ENCODE assay signal across 9 cellular contexts in the genomic region with DNA sequence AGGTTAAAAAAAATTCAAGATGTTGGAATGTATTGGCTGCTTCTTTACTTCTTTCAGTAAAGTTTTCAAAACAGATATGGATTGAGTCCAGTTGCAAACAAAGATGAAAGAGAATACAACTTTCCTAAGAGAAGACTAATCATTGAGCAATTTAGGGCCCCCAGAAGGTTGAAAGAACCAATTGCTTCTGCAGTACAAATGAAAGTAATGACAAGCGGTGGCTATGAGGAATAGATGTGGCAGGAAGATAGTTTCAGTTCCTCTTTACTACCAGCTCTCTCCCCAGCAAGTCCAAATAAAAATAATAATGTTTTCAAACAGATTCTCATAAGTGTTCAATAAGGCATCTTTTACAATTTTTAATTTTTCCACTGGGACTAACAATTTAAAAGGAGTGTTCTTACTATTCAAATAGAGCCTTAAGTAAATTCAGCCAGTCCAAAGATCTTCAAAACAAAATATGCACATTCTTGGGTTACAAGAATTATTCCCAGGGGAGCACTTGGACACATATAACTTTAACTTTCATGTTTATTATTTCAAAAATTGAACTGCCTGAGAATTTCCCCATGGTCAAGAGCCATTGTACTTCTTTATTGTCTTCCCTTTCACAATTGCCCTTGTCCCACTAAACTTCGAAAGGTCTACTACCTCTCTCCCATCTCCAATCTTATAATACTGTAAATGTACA.
DNase-seq lines count a peak whose midpoint lies in the region; ATAC-seq and TF ChIP-seq lines count a peak whose summit lies in the region.
"Had no signal": no experiment of that assay in that cellular context is flagged by ENCODE, and none has a peak within 500 bp of the region (broad histone marks: within the 10 kb centered on the region; RNA-seq: fewer than 3 reads in every experiment).

No MANE protein-coding gene starts in this region.

- no peaks in the 10 kb centered on the region for H4K20me1 ChIP-seq in SK-N-SH (ENCODE audit: insufficient read depth)

- H3K4me1 Mint-ChIP-seq in stimulated activated naive B cell treated with anti-CD40 and anti-IgM and Interleukin-4, amounts not matched to agents 10 μg/mL and 1 μg/mL and 100 μg/mL, for 72 hours = peaks cover 4 to 11% of the 10 kb centered on the region in 2 donors
- H3K4me1 Mint-ChIP-seq in natural killer cell treated with Interleukin-12 subunit alpha and Interleukin-12 subunit beta and Interleukin-15 and Interleukin-18, amount 100 ng/mL, for 72 hours (ENCODE audit: low read depth in 2 of 2) = no peaks in the 10 kb centered on the region

- H3K4me3 Mint-ChIP-seq in stimulated activated naive B cell treated with anti-CD40 and anti-IgM and Interleukin-4, amounts not matched to agents 10 μg/mL and 1 μg/mL and 100 μg/mL, for 72 hours = no peak overlapping the region
- no peak overlapping the region for H3K4me3 Mint-ChIP-seq in natural killer cell treated with Interleukin-12 subunit alpha and Interleukin-12 subunit beta and Interleukin-15 and Interleukin-18, amount 100 ng/mL, for 72 hours

- ATAC-seq in SK-N-SH treated with all-trans-retinoic acid at 6 μM for 48 hours (no peak), HG02970 (IDR thresholded peaks at IDR 0.05; ENCODE audit: low FRiP score, unreplicated experiment) (peak; percentile 100)
- ATAC-seq in stimulated activated naive B cell treated with anti-CD40 and anti-IgM and Interleukin-4, amounts not matched to agents 10 μg/mL and 1 μg/mL and 100 μg/mL, for 72 hours (replicated peaks) = peak; percentile 89 to 96
- ATAC-seq in natural killer cell treated with Interleukin-12 subunit alpha and Interleukin-12 subunit beta and Interleukin-15 and Interleukin-18, amount 100 ng/mL, for 72 hours = no peak

- no peaks in the 10 kb centered on the region for H3F3A ChIP-seq in SK-N-SH (replicated peaks; ENCODE audit: insufficient read depth)

- H3K36me3 Mint-ChIP-seq in stimulated activated naive B cell treated with anti-CD40 and anti-IgM and Interleukin-4, amounts not matched to agents 10 μg/mL and 1 μg/mL and 100 μg/mL, for 72 hours = no peaks in the 10 kb centered on the region
- no peaks in the 10 kb centered on the region for H3K36me3 Mint-ChIP-seq in natural killer cell treated with Interleukin-12 subunit alpha and Interleukin-12 subunit beta and Interleukin-15 and Interleukin-18, amount 100 ng/mL, for 72 hours

- H3K4me2 ChIP-seq in SK-N-SH = no peak overlapping the region

- H3K4me3 ChIP-seq in SK-N-SH (ENCODE audit: low read depth in 2 of 2, low read length in 1 of 2) (no peak overlapping the region), coronary artery (no peak overlapping the region)
- H3K4me3 ChIP-seq: spleen had no signal

- DNase-seq in SK-N-SH = no peak
- DNase-seq in NOMO-1 (lab: John Stamatoyannopoulos, UW; ENCODE audit: unreplicated experiment in 2 of 2) = peak; percentile 83 to 88
- no peak for DNase-seq in stimulated activated naive B cell treated with anti-CD40 and anti-IgM and Interleukin-4, amounts not matched to agents 10 μg/mL and 1 μg/mL and 100 μg/mL, for 72 hours
- no peak for DNase-seq in natural killer cell treated with Interleukin-12 subunit alpha and Interleukin-12 subunit beta and Interleukin-15 and Interleukin-18, amount 100 ng/mL, for 72 hours (ENCODE audit: low spot score)
- DNase-seq in activated naive CD4-positive, alpha-beta T cell (lab: John Stamatoyannopoulos, UW) = no peak
- no peak for DNase-seq in coronary artery (ENCODE audit: low spot score)
- DNase-seq: spleen had no signal

- TF ChIP-seq CTCF in SK-N-SH (IDR thresholded peaks at IDR 0.05) (no peak), coronary artery (IDR thresholded peaks at IDR 0.05) (no peak)

- H3K27ac ChIP-seq in SK-N-SH (ENCODE audit: low read depth in 2 of 2, low read length in 1 of 2) (no peak overlapping the region), coronary artery (no peak overlapping the region)
- H3K27ac ChIP-seq: spleen had no signal

- no peaks in the 10 kb centered on the region for H3K9me3 ChIP-seq in SK-N-SH
- H3K9me3 ChIP-seq: spleen had no signal

- H3K79me2 ChIP-seq in SK-N-SH (ENCODE audit: insufficient read depth) = no peaks in the 10 kb centered on the region

- WGBS in SK-N-SH (ENCODE audit: low lambda C conversion rate) = 79% methylated on average over 2 of the region's 2 CpGs

- no peaks in the 10 kb centered on the region for H3K36me3 ChIP-seq in SK-N-SH (replicated peaks in 1 of 2; ENCODE audit: control insufficient read depth in 1 of 2, insufficient read depth in 2 of 2, low read length in 1 of 2)
- H3K36me3 ChIP-seq: spleen had no signal

- no peaks in the 10 kb centered on the region for H3K27me3 ChIP-seq in SK-N-SH (ENCODE audit: insufficient read depth)
- H3K27me3 ChIP-seq: spleen had no signal

- H3K9ac ChIP-seq in SK-N-SH = no peak overlapping the region

- no peak for TF ChIP-seq EP300 in SK-N-SH (IDR thresholded peaks at IDR 0.05; ENCODE audit: borderline replicate concordance in 1 of 2, low read depth in 1 of 2, low read length in 1 of 2)

- no peaks in the 10 kb centered on the region for H3K27me3 Mint-ChIP-seq in stimulated activated naive B cell treated with anti-CD40 and anti-IgM and Interleukin-4, amounts not matched to agents 10 μg/mL and 1 μg/mL and 100 μg/mL, for 72 hours
- peaks cover 0 to 2% of the 10 kb centered on the region in 2 donors for H3K27me3 Mint-ChIP-seq in natural killer cell treated with Interleukin-12 subunit alpha and Interleukin-12 subunit beta and Interleukin-15 and Interleukin-18, amount 100 ng/mL, for 72 hours

- H3K9me3 Mint-ChIP-seq in stimulated activated naive B cell treated with anti-CD40 and anti-IgM and Interleukin-4, amounts not matched to agents 10 μg/mL and 1 μg/mL and 100 μg/mL, for 72 hours = no peaks in the 10 kb centered on the region
- H3K9me3 Mint-ChIP-seq in natural killer cell treated with Interleukin-12 subunit alpha and Interleukin-12 subunit beta and Interleukin-15 and Interleukin-18, amount 100 ng/mL, for 72 hours = no peaks in the 10 kb centered on the region

- no peaks in the 10 kb centered on the region for H3K4me1 ChIP-seq in SK-N-SH (ENCODE audit: control insufficient read depth in 1 of 2, insufficient read depth in 2 of 2, low read depth in 1 of 2, low read length in 1 of 2)

- CTCF ChIA-PET in SK-N-SH (lab: Yijun Ruan, JAX) = no interaction called here

- no peak overlapping the region for H3K27ac Mint-ChIP-seq in stimulated activated naive B cell treated with anti-CD40 and anti-IgM and Interleukin-4, amounts not matched to agents 10 μg/mL and 1 μg/mL and 100 μg/mL, for 72 hours
- no peak overlapping the region for H3K27ac Mint-ChIP-seq in natural killer cell treated with Interleukin-12 subunit alpha and Interleukin-12 subunit beta and Interleukin-15 and Interleukin-18, amount 100 ng/mL, for 72 hours

- no peaks in the 10 kb centered on the region for H3K9me2 ChIP-seq in SK-N-SH

- TF ChIP-seq RAD21 in SK-N-SH (IDR thresholded peaks at IDR 0.05; ENCODE audit: low read length) = no peak

- peak overlapping the region; percentile 52; the same call in 1 of the 2 replicates for H2AFZ ChIP-seq in SK-N-SH (ENCODE audit: low read depth)

- POLR2A ChIA-PET in SK-N-SH (lab: Yijun Ruan, JAX) = no interaction called here

TF ChIP-seq in SK-N-SH, 30 proteins besides CTCF, POLR2A, EP300 and RAD21 (continues in another document):
- no peak for TF ChIP-seq FOSL2 (IDR thresholded peaks at IDR 0.05; ENCODE audit: borderline replicate concordance, low read depth)
- no peak for TF ChIP-seq CHD2 (IDR thresholded peaks at IDR 0.05; ENCODE audit: low read length, partially characterized antibody)
- no peak for TF ChIP-seq TAF1 (IDR thresholded peaks at IDR 0.05; ENCODE audit: borderline replicate concordance, low read depth, low read length)
- TF ChIP-seq, protein P1, sequence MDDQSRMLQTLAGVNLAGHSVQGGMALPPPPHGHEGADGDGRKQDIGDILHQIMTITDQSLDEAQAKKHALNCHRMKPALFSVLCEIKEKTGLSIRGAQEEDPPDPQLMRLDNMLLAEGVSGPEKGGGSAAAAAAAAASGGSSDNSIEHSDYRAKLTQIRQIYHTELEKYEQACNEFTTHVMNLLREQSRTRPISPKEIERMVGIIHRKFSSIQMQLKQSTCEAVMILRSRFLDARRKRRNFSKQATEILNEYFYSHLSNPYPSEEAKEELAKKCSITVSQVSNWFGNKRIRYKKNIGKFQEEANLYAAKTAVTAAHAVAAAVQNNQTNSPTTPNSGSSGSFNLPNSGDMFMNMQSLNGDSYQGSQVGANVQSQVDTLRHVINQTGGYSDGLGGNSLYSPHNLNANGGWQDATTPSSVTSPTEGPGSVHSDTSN (IDR thresholded peaks at IDR 0.05) = no peak
- TF ChIP-seq MAX (IDR thresholded peaks at IDR 0.05; ENCODE audit: low read depth) = no peak
- no peak for TF ChIP-seq GABPA (IDR thresholded peaks at IDR 0.05; ENCODE audit: low read depth)
- TF ChIP-seq EZH2phosphoT487 (IDR thresholded peaks at IDR 0.05; ENCODE audit: borderline replicate concordance, low read depth) = no peak
- TF ChIP-seq RCOR1 (IDR thresholded peaks at IDR 0.05; ENCODE audit: low read length) = no peak

TF ChIP-seq in SK-N-SH treated with all-trans-retinoic acid at 6 μM for 48 hours, 23 proteins besides CTCF, POLR2A, EP300 and RAD21 (continues in another document):
- TF ChIP-seq PATZ1 (CRISPR knock-in tag; IDR thresholded peaks at IDR 0.05; ENCODE audit: borderline replicate concordance) (no peak), ZNF8 (CRISPR knock-in tag; IDR thresholded peaks at IDR 0.05) (no peak), OSR1 (CRISPR knock-in tag; IDR thresholded peaks at IDR 0.05) (no peak), SNAI2 (CRISPR knock-in tag; IDR thresholded peaks at IDR 0.05) (no peak), PPARA (CRISPR knock-in tag; IDR thresholded peaks at IDR 0.05; ENCODE audit: borderline replicate concordance) (no peak), ARNTL (CRISPR knock-in tag; IDR thresholded peaks at IDR 0.05; ENCODE audit: borderline replicate concordance, low read depth) (no peak), ISL1 (CRISPR knock-in tag; IDR thresholded peaks at IDR 0.05) (no peak), ZFP3 (CRISPR knock-in tag; IDR thresholded peaks at IDR 0.05) (no peak), TOX (CRISPR knock-in tag; IDR thresholded peaks at IDR 0.05; ENCODE audit: borderline replicate concordance) (no peak)

Comparison
In these comparisons a context has a peak if more than half of its experiments do, and no peak if none do; other contexts are left out.
1. DNase-seq: peak in NOMO-1 (2 of 2); none in SK-N-SH (single experiment), stimulated activated naive B cell treated with anti-CD40 and anti-IgM and Interleukin-4, amounts not matched to agents 10 μg/mL and 1 μg/mL and 100 μg/mL, for 72 hours (single experiment), natural killer cell treated with Interleukin-12 subunit alpha and Interleukin-12 subunit beta and Interleukin-15 and Interleukin-18, amount 100 ng/mL, for 72 hours (single experiment), activated naive CD4-positive, alpha-beta T cell (0 of 4) and coronary artery (single experiment).
2. ATAC-seq: peak in HG02970 (single experiment) and stimulated activated naive B cell treated with anti-CD40 and anti-IgM and Interleukin-4, amounts not matched to agents 10 μg/mL and 1 μg/mL and 100 μg/mL, for 72 hours (2 of 2); none in SK-N-SH treated with all-trans-retinoic acid at 6 μM for 48 hours (single experiment) and natural killer cell treated with Interleukin-12 subunit alpha and Interleukin-12 subunit beta and Interleukin-15 and Interleukin-18, amount 100 ng/mL, for 72 hours (0 of 2).